Comparison of ENCODE assay signal across 1 cellular context in genomic region chr6:41920921-41921711, GRCh38.
A peak's percentile ranks its signal among the peaks of the same experiment; 100 is the strongest.
TF ChIP-seq lines count a peak whose summit lies in the region.

BYSL (plus strand) TSS chr6:41921499; CDS start chr6:41921563, 64 bp downstream.
MED20 (minus strand) TSS chr6:41921139; CDS start chr6:41921018, 121 bp downstream.

TF ChIP-seq in HepG2, 621 proteins besides CTCF, POLR2A, EP300 and RAD21 (continued from another document and continues in another):
- TF ChIP-seq ZNF609 (CRISPR knock-in tag; IDR thresholded peaks at IDR 0.05; ENCODE audit: borderline replicate concordance): peak; percentile 48; the same call in 1 of the 2 replicates
- TF ChIP-seq GATAD1 (CRISPR knock-in tag; IDR thresholded peaks at IDR 0.05): peak; percentile 99
- TF ChIP-seq SIX1 (CRISPR knock-in tag; IDR thresholded peaks at IDR 0.05; ENCODE audit: borderline replicate concordance): no peak
- no peak; the same call in none of the 2 replicates for TF ChIP-seq ZNF317 (CRISPR knock-in tag; IDR thresholded peaks at IDR 0.05)
- peak; percentile 96 for TF ChIP-seq ZGPAT (CRISPR knock-in tag; IDR thresholded peaks at IDR 0.05)
- TF ChIP-seq ZNF710 (CRISPR knock-in tag; IDR thresholded peaks at IDR 0.05; ENCODE audit: borderline replicate concordance): peak; percentile 48; the same call in 1 of the 2 replicates
- TF ChIP-seq ZNF768 (CRISPR knock-in tag; IDR thresholded peaks at IDR 0.05): peak; percentile 9; the same call in 1 of the 2 replicates
- no peak; the same call in 1 of the 2 replicates for TF ChIP-seq IRF1 (CRISPR knock-in tag; IDR thresholded peaks at IDR 0.05; ENCODE audit: low read depth)
- TF ChIP-seq PREB (CRISPR knock-in tag; IDR thresholded peaks at IDR 0.05): no peak; the same call in 1 of the 2 replicates
- no peak; the same call in 1 of the 2 replicates for TF ChIP-seq CHCHD3 (CRISPR knock-in tag; IDR thresholded peaks at IDR 0.05)
- no peak for TF ChIP-seq ZNF205 (CRISPR knock-in tag; IDR thresholded peaks at IDR 0.05)
- TF ChIP-seq THAP11 (CRISPR knock-in tag; IDR thresholded peaks at IDR 0.05): peak; percentile 95
- TF ChIP-seq HNRNPUL1 (IDR thresholded peaks at IDR 0.05; ENCODE audit: low read depth, low read length): no peak
- peak; percentile 84 for TF ChIP-seq TSC22D2 (CRISPR knock-in tag; IDR thresholded peaks at IDR 0.05; ENCODE audit: borderline replicate concordance)
- TF ChIP-seq ZNF510 (CRISPR knock-in tag; IDR thresholded peaks at IDR 0.05; ENCODE audit: low read depth): peak; percentile 90
- peak; percentile 58; the same call in 1 of the 2 replicates for TF ChIP-seq GLI4 (CRISPR knock-in tag; IDR thresholded peaks at IDR 0.05; ENCODE audit: borderline replicate concordance)
- TF ChIP-seq ZNF20 (CRISPR knock-in tag; IDR thresholded peaks at IDR 0.05): 0 out of 2 replicates have a peak, but pooled peaks have one; percentile 12
- TF ChIP-seq ZNF639 (CRISPR knock-in tag; conservative IDR thresholded peaks at IDR 0.05): peak; percentile 41; the same call in 1 of the 2 replicates
- TF ChIP-seq ZNF124 (CRISPR knock-in tag; IDR thresholded peaks at IDR 0.05): peak; percentile 91
- peak; percentile 89 for TF ChIP-seq POLR2AphosphoS5 (IDR thresholded peaks at IDR 0.05; ENCODE audit: low read depth, low read length)
- no peak for TF ChIP-seq ZKSCAN5 (CRISPR knock-in tag; IDR thresholded peaks at IDR 0.05)
- peak; percentile 63; the same call in 1 of the 2 replicates for TF ChIP-seq HDAC2 (CRISPR knock-in tag; IDR thresholded peaks at IDR 0.05)
- TF ChIP-seq ZNF484 (CRISPR knock-in tag; IDR thresholded peaks at IDR 0.05; ENCODE audit: borderline replicate concordance, low read depth): no peak
- peak; percentile 61; the same call in 1 of the 2 replicates for TF ChIP-seq BHLHE40 (IDR thresholded peaks at IDR 0.05; ENCODE audit: low read length)
- peak; percentile 61 for TF ChIP-seq ZNF274 (CRISPR knock-in tag; IDR thresholded peaks at IDR 0.05)
- TF ChIP-seq ZNF614 (CRISPR knock-in tag; IDR thresholded peaks at IDR 0.05; ENCODE audit: borderline replicate concordance): peak; percentile 55
- no peak for TF ChIP-seq HOXA7 (CRISPR knock-in tag; IDR thresholded peaks at IDR 0.05)
- TF ChIP-seq SNRNP70 (IDR thresholded peaks at IDR 0.05; ENCODE audit: low read depth, low read length): no peak
- TF ChIP-seq HBP1 (CRISPR knock-in tag; IDR thresholded peaks at IDR 0.05; ENCODE audit: low read depth): peak; percentile 92
- TF ChIP-seq TCF7 (IDR thresholded peaks at IDR 0.05; ENCODE audit: low read depth): no peak
- peak; percentile 70; the same call in 1 of the 2 replicates for TF ChIP-seq ATF6 (CRISPR knock-in tag; conservative IDR thresholded peaks at IDR 0.05)
- no peak for TF ChIP-seq SATB2 (CRISPR knock-in tag; IDR thresholded peaks at IDR 0.05)
- 0 out of 2 replicates have a peak, but pooled peaks have one; percentile 53 for TF ChIP-seq ZFP82 (CRISPR knock-in tag; IDR thresholded peaks at IDR 0.05; ENCODE audit: borderline replicate concordance)
- TF ChIP-seq ZNF556 (CRISPR knock-in tag; IDR thresholded peaks at IDR 0.05; ENCODE audit: borderline replicate concordance): peak; percentile 79; the same call in 1 of the 2 replicates
- TF ChIP-seq ZSCAN22 (CRISPR knock-in tag; IDR thresholded peaks at IDR 0.05): no peak; the same call in 1 of the 2 replicates
- TF ChIP-seq ZHX2 (IDR thresholded peaks at IDR 0.05; ENCODE audit: low read depth): peak; percentile 96
- peak; percentile 83; the same call in 1 of the 2 replicates for TF ChIP-seq ZHX2 (CRISPR knock-in tag; IDR thresholded peaks at IDR 0.05; ENCODE audit: borderline replicate concordance)
- TF ChIP-seq NKX3-1 (CRISPR knock-in tag; IDR thresholded peaks at IDR 0.05): peak; percentile 94
